22 cellular contexts compared by ENCODE assay signal in the genomic region with DNA sequence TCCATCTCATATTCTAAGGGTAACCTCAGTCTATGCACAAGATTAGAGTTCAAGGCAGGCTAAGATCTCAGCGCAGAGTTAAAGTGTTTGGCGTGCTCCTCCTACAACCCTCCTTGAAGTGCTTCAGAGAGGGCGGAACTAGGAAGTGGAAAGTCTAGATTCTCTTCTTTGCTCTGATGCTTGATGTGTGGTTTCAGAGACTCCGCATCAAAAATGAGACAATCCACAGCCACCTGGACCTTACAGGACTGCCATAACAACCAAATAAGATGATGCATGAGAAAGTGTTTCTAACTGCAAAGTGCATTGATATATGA.
"Had no signal": no experiment of that assay in that cellular context is flagged by ENCODE, and none has a peak within 500 bp of the region (broad histone marks: within the 10 kb centered on the region; RNA-seq: fewer than 3 reads in every experiment).

No MANE protein-coding gene starts in this region.

- H3K27ac ChIP-seq: gastroesophageal sphincter, neural progenitor cell, ovary, tibial artery, upper lobe of left lung, vagina had no signal

- H3K4me3 Mint-ChIP-seq: dendritic cell treated with granulocyte-macrophage colony-stimulating factor and Interleukin-4, amounts not matched to agents 40 ng/mL and 50 ng/mL, for 4 days; effector memory CD8-positive, alpha-beta T cell; immature natural killer cell; memory B cell; mesothelial cell of epicardium; natural killer cell had no signal

- H3K27ac Mint-ChIP-seq: dendritic cell treated with granulocyte-macrophage colony-stimulating factor and Interleukin-4, amounts not matched to agents 40 ng/mL and 50 ng/mL, for 4 days; effector memory CD8-positive, alpha-beta T cell; immature natural killer cell; memory B cell; mesothelial cell of epicardium; natural killer cell; neural progenitor cell; progenitor cell of endocrine pancreas had no signal

- DNase-seq: cerebellar nuclear complex; effector memory CD8-positive, alpha-beta T cell; glutamatergic neuron; immature natural killer cell; left colon; natural killer cell; nucleus accumbens; ovary; right cardiac atrium; small intestine; stimulated activated CD4-positive, alpha-beta T cell treated with anti-CD3 and anti-CD28 coated beads, Interleukin-12 subunit alpha, Interleukin-12 subunit beta, amount 100 ng/mL, for 4 hours; stimulated activated CD4-positive, alpha-beta T cell treated with anti-CD3 and anti-CD28 coated beads, Interleukin-2, amount 100 ng/mL, for 48 hours; stimulated activated naive CD8-positive, alpha-beta T cell treated with anti-CD3 and anti-CD28 coated beads, Interleukin-15, Interleukin-2, amounts not matched to agents 100 U/mL and 50 U/mL, for 24 hours; tibial artery; upper lobe of left lung had no signal

- H3K4me3 ChIP-seq: gastroesophageal sphincter, neural progenitor cell, ovary, tibial artery, upper lobe of left lung, vagina had no signal

- H3K9me3 Mint-ChIP-seq: dendritic cell treated with granulocyte-macrophage colony-stimulating factor and Interleukin-4, amounts not matched to agents 40 ng/mL and 50 ng/mL, for 4 days; effector memory CD8-positive, alpha-beta T cell; memory B cell; mesothelial cell of epicardium; natural killer cell; neural progenitor cell had no signal

- H3K36me3 Mint-ChIP-seq: immature natural killer cell, memory B cell, mesothelial cell of epicardium, natural killer cell, neural progenitor cell had no signal

- H3K4me1 ChIP-seq: gastroesophageal sphincter, neural progenitor cell, tibial artery, upper lobe of left lung, vagina had no signal

- H3K9me3 ChIP-seq: gastroesophageal sphincter, ovary, tibial artery, upper lobe of left lung, vagina had no signal

- H3K36me3 ChIP-seq: gastroesophageal sphincter, neural progenitor cell, ovary, tibial artery, upper lobe of left lung, vagina had no signal

- H3K27me3 ChIP-seq: gastroesophageal sphincter, neural progenitor cell, ovary, tibial artery, upper lobe of left lung, vagina had no signal

- H3K4me1 Mint-ChIP-seq: immature natural killer cell, memory B cell, mesothelial cell of epicardium, natural killer cell had no signal

- ATAC-seq: effector memory CD8-positive, alpha-beta T cell; gastroesophageal sphincter; left colon; natural killer cell; right cardiac atrium; stimulated activated naive CD8-positive, alpha-beta T cell treated with anti-CD3 and anti-CD28 coated beads, Interleukin-15, Interleukin-2, amounts not matched to agents 100 U/mL and 50 U/mL, for 24 hours had no signal
